7 cellular contexts compared by ENCODE assay signal in the genomic region with DNA sequence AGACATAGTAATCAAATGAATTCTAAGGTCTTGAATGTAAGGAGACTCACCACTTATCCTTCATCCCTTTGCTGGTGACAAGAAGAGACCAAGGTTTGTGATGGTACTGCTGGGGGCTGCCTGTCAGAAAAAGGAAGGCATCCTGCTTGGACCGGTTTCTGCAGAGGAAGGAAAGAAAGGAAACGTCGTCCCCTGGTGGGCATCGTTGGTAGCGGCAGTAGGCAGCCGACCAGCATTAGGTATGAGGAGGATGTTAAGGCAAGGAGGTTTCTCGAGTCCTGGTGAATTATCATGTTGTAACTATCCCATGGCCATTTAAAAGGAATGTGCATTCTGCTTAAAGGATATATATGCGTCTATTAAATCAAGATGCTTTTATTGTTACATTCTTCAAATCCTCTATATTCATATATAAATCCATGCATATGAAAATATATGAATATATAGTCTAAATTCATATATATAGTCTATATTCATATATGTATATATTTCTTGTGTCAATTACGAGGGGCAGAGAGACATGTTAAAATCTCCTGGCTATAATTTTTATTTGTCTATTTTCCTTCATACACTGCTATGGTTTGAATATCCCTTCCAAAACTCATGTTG.
A peak's percentile ranks its signal among the peaks of the same experiment; 100 is the strongest.
DNase-seq lines count a peak whose midpoint lies in the region; FAIRE-seq and TF ChIP-seq lines count a peak whose summit lies in the region.

No MANE protein-coding gene starts in this region.

- H3K36me3 ChIP-seq in testis (ENCODE audit: low read depth, missing control alignments), result no peaks in the 10 kb centered on the region

- WGBS in testis, 2 donors, result 17 to 29% methylated on average over 9 of the region's 9 CpGs

- TF ChIP-seq POLR2A in GM12892 (IDR thresholded peaks at IDR 0.05; ENCODE audit: low read depth, low read length) (no peak), testis (IDR thresholded peaks at IDR 0.05) (no peak)

- no peaks in the 10 kb centered on the region for H3K4me1 ChIP-seq in testis

- no peak for TF ChIP-seq CTCF in fibroblast of pulmonary artery (IDR thresholded peaks at IDR 0.05; ENCODE audit: low read length, missing control alignments)
- TF ChIP-seq CTCF in testis (IDR thresholded peaks at IDR 0.05), result peak; percentile 50 to 93 (median 88)

- DNase-seq in GM12892 (ENCODE audit: insufficient read length) (peak; percentile 27), HT1080 (ENCODE audit: low read depth) (peak; percentile 75), OCI-M1 (lab: John Stamatoyannopoulos, UW) (peak; percentile 71), fibroblast of pulmonary artery (ENCODE audit: low read depth) (peak; percentile 66), nucleus accumbens (lab: John Stamatoyannopoulos, UW) (peak in 48 of 56 donors; percentile 3 to 77 (median 33)), testis (peak; percentile 78)
- DNase-seq in activated T-cell treated with anti-CD3 and anti-CD28 coated beads, Interleukin-2, amount 50 U/mL, for 1 hour, result peak; percentile 77

- no peaks in the 10 kb centered on the region for H3K9me3 ChIP-seq in testis

- H3K27ac ChIP-seq in testis, result no peak overlapping the region

- no peaks in the 10 kb centered on the region for H3K27me3 ChIP-seq in testis

- intact Hi-C loops in testis (cut with DNase I; ENCODE audit: low total_unique reads), result no loop called here

- FAIRE-seq in GM12892 (lab: Jason Lieb, UNC), result peak; percentile 87

- H3K4me3 ChIP-seq in fibroblast of pulmonary artery (replicated peaks; ENCODE audit: low read depth, low read length) (no peak overlapping the region), testis (no peak overlapping the region)

Comparison
In these comparisons a context has a peak if more than half of its experiments do, and no peak if none do; other contexts are left out.
1. DNase-seq: peak in every context shown above with its lines; median percentile 78 in testis; 77 in activated T-cell treated with anti-CD3 and anti-CD28 coated beads, Interleukin-2, amount 50 U/mL, for 1 hour; 75 in HT1080; 71 in OCI-M1; 66 in fibroblast of pulmonary artery; 33 in nucleus accumbens; 27 in GM12892.